ENCODE assay signal across 34 cellular contexts in the genomic region with DNA sequence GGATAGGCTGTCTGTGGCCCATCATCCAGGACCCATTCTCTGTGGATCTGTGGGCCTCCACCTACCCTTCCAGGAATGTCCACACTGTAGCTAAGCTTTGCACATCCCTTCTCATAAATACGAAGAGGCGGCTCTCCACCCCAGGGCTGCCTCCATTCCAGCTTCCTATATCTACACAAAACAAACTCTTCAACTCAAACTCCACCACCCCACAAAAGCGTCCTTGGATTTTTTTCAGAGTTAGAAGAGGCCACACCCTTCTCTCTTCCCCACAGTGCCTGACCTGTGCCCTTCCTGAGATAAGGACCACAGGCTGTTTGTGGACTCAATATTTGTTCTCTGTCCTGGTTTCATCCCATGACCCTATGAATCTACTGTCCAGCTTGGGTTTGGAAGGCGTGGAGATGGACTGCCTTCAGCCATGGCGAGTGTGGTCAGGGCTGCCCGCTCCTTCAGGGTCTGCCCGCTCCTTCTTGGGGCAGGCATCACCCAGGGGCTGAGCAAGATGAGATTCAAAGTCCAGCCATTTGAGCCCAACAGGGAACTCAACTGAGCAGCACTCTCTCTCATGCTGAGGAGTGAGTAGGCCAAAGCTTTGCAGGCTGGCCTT. TPM values are rescaled to one million over a fixed set of nuclear protein-coding genes. Genes with fewer than 3 reads are reported as not detected.
"Had no signal": no experiment of that assay in that cellular context is flagged by ENCODE, and none has a peak within 500 bp of the region (broad histone marks: within the 10 kb centered on the region; RNA-seq: fewer than 3 reads in every experiment).

No MANE protein-coding gene starts in this region.

- H3K27me3 ChIP-seq: brain microvascular endothelial cell had no signal

- H3K4me3 Mint-ChIP-seq: activated CD4-positive, alpha-beta memory T cell treated with anti-CD3 and anti-CD28 coated beads, Interleukin-2, amount 10 ng/mL, durations not matched to agents 7 days and 5 days; activated CD4-positive, alpha-beta T cell treated with anti-CD3 and anti-CD28 coated beads, Interleukin-2, amount 10 ng/mL, durations not matched to agents 7 days and 5 days; activated naive CD4-positive, alpha-beta T cell treated with anti-CD3 and anti-CD28 coated beads, Interleukin-2, amount 10 ng/mL, durations not matched to agents 7 days and 5 days; activated naive CD8-positive, alpha-beta T cell treated with anti-CD3 and anti-CD28 coated beads, Interleukin-2, amount 10 ng/mL, durations not matched to agents 7 days and 5 days; activated T-cell treated with anti-CD3 and anti-CD28 coated beads, Interleukin-2, amount 50 U/mL, for 24 hours; activated T-cell treated with anti-CD3 and anti-CD28 coated beads, Interleukin-2, amount 50 U/mL, for 72 hours; central memory CD8-positive, alpha-beta T cell; dendritic cell treated with granulocyte-macrophage colony-stimulating factor and Interleukin-4, amounts not matched to agents 40 ng/mL and 50 ng/mL, for 4 days; T-helper 17 cell; T-helper 2 cell treated with Interferon-gamma antibody and Interleukin-4, amounts not matched to agents 5 μg/mL and 100 μg/mL, for 36 hours had no signal

- H3K36me3 Mint-ChIP-seq: activated naive CD4-positive, alpha-beta T cell treated with anti-CD3 and anti-CD28 coated beads, Interleukin-2, amount 10 ng/mL, durations not matched to agents 7 days and 5 days; activated naive CD4-positive, alpha-beta T cell treated with anti-CD3 and anti-CD28 coated beads, Interleukin-2, amount 50 U/mL, for 72 hours; activated naive CD8-positive, alpha-beta T cell treated with anti-CD3 and anti-CD28 coated beads, Interleukin-2, amount 10 ng/mL, durations not matched to agents 7 days and 5 days had no signal

- H3K9me3 ChIP-seq: gastrocnemius medialis had no signal

- DNase-seq: activated CD4-positive, alpha-beta memory T cell treated with anti-CD3 and anti-CD28 coated beads, Interleukin-2, amount 10 ng/mL, durations not matched to agents 7 days and 5 days; activated CD4-positive, alpha-beta T cell treated with anti-CD3 and anti-CD28 coated beads for 1 hour; activated CD4-positive, alpha-beta T cell treated with anti-CD3 and anti-CD28 coated beads for 4 hours; activated CD4-positive, alpha-beta T cell treated with anti-CD3 and anti-CD28 coated beads, Interleukin-2, amount 10 ng/mL, durations not matched to agents 7 days and 5 days; activated CD4-positive, alpha-beta T cell treated with anti-CD3 and anti-CD28 coated beads, Interleukin-2, amount 50 U/mL, for 4 hours; activated CD8-positive, alpha-beta memory T cell treated with anti-CD3 and anti-CD28 coated beads, Interleukin-2, amount 50 U/mL, for 48 hours; activated gamma-delta T cell; activated naive CD4-positive, alpha-beta T cell; activated naive CD4-positive, alpha-beta T cell treated with anti-CD3 and anti-CD28 coated beads, Interleukin-2, amount 10 ng/mL, durations not matched to agents 7 days and 5 days; activated naive CD8-positive, alpha-beta T cell treated with anti-CD3 and anti-CD28 coated beads, Interleukin-2, amount 10 ng/mL, durations not matched to agents 7 days and 5 days; activated T-cell treated with anti-CD3 and anti-CD28 coated beads for 4 hours; activated T-cell treated with anti-CD3 and anti-CD28 coated beads, Interleukin-2, amount 50 U/mL, for 24 hours; activated T-cell treated with anti-CD3 and anti-CD28 coated beads, Interleukin-2, amount 50 U/mL, for 72 hours; brain microvascular endothelial cell; dorsolateral prefrontal cortex; effector memory CD4-positive, alpha-beta T cell; erythroblast; foreskin keratinocyte; gastrocnemius medialis; glutamatergic neuron; heart left ventricle; T-helper 1 cell; T-helper 17 cell; T1000 had no signal

- H3K4me1 ChIP-seq: esophagus muscularis mucosa, foreskin keratinocyte, gastrocnemius medialis had no signal

- H3K27ac Mint-ChIP-seq: activated CD4-positive, alpha-beta memory T cell treated with anti-CD3 and anti-CD28 coated beads, Interleukin-2, amount 10 ng/mL, durations not matched to agents 7 days and 5 days; activated CD4-positive, alpha-beta T cell treated with anti-CD3 and anti-CD28 coated beads, Interleukin-2, amount 10 ng/mL, durations not matched to agents 7 days and 5 days; activated naive CD4-positive, alpha-beta T cell treated with anti-CD3 and anti-CD28 coated beads, Interleukin-2, amount 10 ng/mL, durations not matched to agents 7 days and 5 days; activated naive CD4-positive, alpha-beta T cell treated with anti-CD3 and anti-CD28 coated beads, Interleukin-2, amount 50 U/mL, for 72 hours; activated naive CD8-positive, alpha-beta T cell treated with anti-CD3 and anti-CD28 coated beads, Interleukin-2, amount 10 ng/mL, durations not matched to agents 7 days and 5 days; activated T-cell treated with anti-CD3 and anti-CD28 coated beads, Interleukin-2, amount 50 U/mL, for 24 hours; activated T-cell treated with anti-CD3 and anti-CD28 coated beads, Interleukin-2, amount 50 U/mL, for 72 hours; dendritic cell treated with granulocyte-macrophage colony-stimulating factor and Interleukin-4, amounts not matched to agents 40 ng/mL and 50 ng/mL, for 4 days; T-helper 17 cell; T-helper 2 cell treated with Interferon-gamma antibody and Interleukin-4, amounts not matched to agents 5 μg/mL and 100 μg/mL, for 36 hours had no signal

- H3K36me3 ChIP-seq: brain microvascular endothelial cell, esophagus muscularis mucosa, gastrocnemius medialis, heart left ventricle had no signal

- H3K27me3 Mint-ChIP-seq: dendritic cell treated with granulocyte-macrophage colony-stimulating factor and Interleukin-4, amounts not matched to agents 40 ng/mL and 50 ng/mL, for 4 days had no signal

- H3K4me3 ChIP-seq: coronary artery, dorsolateral prefrontal cortex, esophagus muscularis mucosa, gastrocnemius medialis, heart left ventricle had no signal

- ATAC-seq: activated naive CD4-positive, alpha-beta T cell treated with anti-CD3 and anti-CD28 coated beads, Interleukin-2, amount 50 U/mL, for 72 hours; activated T-cell treated with anti-CD3 and anti-CD28 coated beads, Interleukin-2, amount 50 U/mL, for 72 hours; foreskin keratinocyte; gastrocnemius medialis; heart left ventricle; T-helper 17 cell had no signal

- H3K4me1 Mint-ChIP-seq: activated CD4-positive, alpha-beta memory T cell treated with anti-CD3 and anti-CD28 coated beads, Interleukin-2, amount 10 ng/mL, durations not matched to agents 7 days and 5 days; activated CD4-positive, alpha-beta T cell treated with anti-CD3 and anti-CD28 coated beads, Interleukin-2, amount 10 ng/mL, durations not matched to agents 7 days and 5 days; activated naive CD4-positive, alpha-beta T cell treated with anti-CD3 and anti-CD28 coated beads, Interleukin-2, amount 10 ng/mL, durations not matched to agents 7 days and 5 days; activated naive CD8-positive, alpha-beta T cell treated with anti-CD3 and anti-CD28 coated beads, Interleukin-2, amount 10 ng/mL, durations not matched to agents 7 days and 5 days; central memory CD8-positive, alpha-beta T cell; T-helper 17 cell had no signal

- FAIRE-seq: astrocyte, bronchial epithelial cell had no signal

- H3K27ac ChIP-seq: brain microvascular endothelial cell, coronary artery, dorsolateral prefrontal cortex, esophagus muscularis mucosa, foreskin keratinocyte, gastrocnemius medialis, heart left ventricle had no signal

RNA-seq across cellular contexts. Expression of gene SERPINA12, which starts 13.0 kb away (rescaled TPM):
- total RNA-seq: activated CD4-positive, alpha-beta memory T cell treated with anti-CD3 and anti-CD28 coated beads, Interleukin-2, amount 10 ng/mL, durations not matched to agents 7 days and 5 days; activated CD4-positive, alpha-beta T cell treated with anti-CD3 and anti-CD28 coated beads, Interleukin-2, amount 10 ng/mL, durations not matched to agents 7 days and 5 days; activated naive CD4-positive, alpha-beta T cell treated with anti-CD3 and anti-CD28 coated beads, Interleukin-2, amount 50 U/mL, for 72 hours; activated naive CD8-positive, alpha-beta T cell treated with anti-CD3 and anti-CD28 coated beads, Interleukin-2, amount 10 ng/mL, durations not matched to agents 7 days and 5 days; activated T-cell treated with anti-CD3 and anti-CD28 coated beads, Interleukin-2, amount 50 U/mL, for 72 hours; astrocyte; bronchial epithelial cell; cardiac septum; cerebellum; dorsolateral prefrontal cortex; esophagus muscularis mucosa; foreskin keratinocyte; gastrocnemius medialis; heart left ventricle; T-helper 17 cell had no signal
- polyA plus RNA-seq: foreskin keratinocyte, heart left ventricle had no signal

RNA-seq across cellular contexts. Expression of gene SERPINA4, which starts 39.0 kb away (rescaled TPM):
- total RNA-seq: activated CD4-positive, alpha-beta memory T cell treated with anti-CD3 and anti-CD28 coated beads, Interleukin-2, amount 10 ng/mL, durations not matched to agents 7 days and 5 days; activated CD4-positive, alpha-beta T cell treated with anti-CD3 and anti-CD28 coated beads, Interleukin-2, amount 10 ng/mL, durations not matched to agents 7 days and 5 days; activated naive CD4-positive, alpha-beta T cell treated with anti-CD3 and anti-CD28 coated beads, Interleukin-2, amount 50 U/mL, for 72 hours; activated naive CD8-positive, alpha-beta T cell treated with anti-CD3 and anti-CD28 coated beads, Interleukin-2, amount 10 ng/mL, durations not matched to agents 7 days and 5 days; activated T-cell treated with anti-CD3 and anti-CD28 coated beads, Interleukin-2, amount 50 U/mL, for 72 hours; astrocyte; bronchial epithelial cell; cardiac septum; cerebellum; dorsolateral prefrontal cortex; esophagus muscularis mucosa; foreskin keratinocyte; heart left ventricle; T-helper 17 cell had no signal
- polyA plus RNA-seq: foreskin keratinocyte, heart left ventricle had no signal

RNA-seq across cellular contexts. Expression of gene SERPINA9, which starts 46.2 kb away (rescaled TPM):
- total RNA-seq: activated CD4-positive, alpha-beta memory T cell treated with anti-CD3 and anti-CD28 coated beads, Interleukin-2, amount 10 ng/mL, durations not matched to agents 7 days and 5 days; activated CD4-positive, alpha-beta T cell treated with anti-CD3 and anti-CD28 coated beads, Interleukin-2, amount 10 ng/mL, durations not matched to agents 7 days and 5 days; activated naive CD4-positive, alpha-beta T cell treated with anti-CD3 and anti-CD28 coated beads, Interleukin-2, amount 50 U/mL, for 72 hours; activated naive CD8-positive, alpha-beta T cell treated with anti-CD3 and anti-CD28 coated beads, Interleukin-2, amount 10 ng/mL, durations not matched to agents 7 days and 5 days; activated T-cell treated with anti-CD3 and anti-CD28 coated beads, Interleukin-2, amount 50 U/mL, for 72 hours; astrocyte; bronchial epithelial cell; cardiac septum; cerebellum; dorsolateral prefrontal cortex; esophagus muscularis mucosa; foreskin keratinocyte; gastrocnemius medialis; heart left ventricle; T-helper 17 cell had no signal
- polyA plus RNA-seq: foreskin keratinocyte, heart left ventricle had no signal

RNA-seq across cellular contexts. Expression of gene SERPINA5, which starts 59.0 kb away (rescaled TPM):
- total RNA-seq: activated CD4-positive, alpha-beta memory T cell treated with anti-CD3 and anti-CD28 coated beads, Interleukin-2, amount 10 ng/mL, durations not matched to agents 7 days and 5 days; activated CD4-positive, alpha-beta T cell treated with anti-CD3 and anti-CD28 coated beads, Interleukin-2, amount 10 ng/mL, durations not matched to agents 7 days and 5 days; activated naive CD4-positive, alpha-beta T cell treated with anti-CD3 and anti-CD28 coated beads, Interleukin-2, amount 50 U/mL, for 72 hours; activated naive CD8-positive, alpha-beta T cell treated with anti-CD3 and anti-CD28 coated beads, Interleukin-2, amount 10 ng/mL, durations not matched to agents 7 days and 5 days; activated T-cell treated with anti-CD3 and anti-CD28 coated beads, Interleukin-2, amount 50 U/mL, for 72 hours; bronchial epithelial cell; foreskin keratinocyte; T-helper 17 cell had no signal
- polyA plus RNA-seq: foreskin keratinocyte had no signal
